ENCODE assay signal across 8 cellular contexts in the genomic region with DNA sequence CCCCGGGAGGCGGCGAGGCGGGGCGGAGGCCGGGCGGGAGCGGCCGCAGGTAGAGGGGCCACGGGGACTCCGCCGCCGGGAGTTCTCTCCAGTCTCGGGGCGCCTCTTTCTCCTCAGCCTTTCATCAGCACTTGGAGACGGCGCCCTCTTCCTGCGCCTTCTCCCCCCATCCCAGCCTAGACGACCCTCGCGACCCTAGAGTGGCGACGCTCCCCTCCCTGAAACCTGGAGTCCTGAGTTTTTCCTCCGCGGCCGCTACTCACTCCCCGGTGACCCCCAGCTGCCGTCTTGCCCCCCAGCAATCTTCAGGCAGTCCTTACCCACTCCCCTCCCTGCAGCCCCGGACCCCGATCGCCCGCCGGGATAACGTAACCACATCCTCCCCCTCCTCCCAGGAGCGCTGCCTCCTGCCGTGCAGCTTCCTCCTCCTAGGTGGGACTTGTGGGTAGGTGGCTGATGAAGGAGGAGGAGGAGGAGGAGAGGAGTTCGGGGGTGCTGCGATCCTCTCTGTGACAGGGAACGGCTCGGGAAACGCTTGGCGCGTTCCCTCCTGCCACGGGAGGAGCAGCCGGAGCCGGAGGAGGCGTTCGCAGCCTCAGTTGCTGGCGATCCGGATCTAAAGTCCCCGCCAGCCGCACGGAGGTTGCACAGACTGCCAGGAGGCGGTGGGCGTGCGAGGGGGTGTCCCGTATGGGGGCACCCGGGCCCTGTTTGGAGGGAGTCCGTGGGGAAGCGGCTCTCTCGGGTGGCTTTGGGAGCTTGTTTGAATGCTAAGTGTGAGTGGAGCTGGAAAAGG. TPM values are rescaled to one million over a fixed set of nuclear protein-coding genes. Genes with fewer than 3 reads are reported as not detected.
A peak's percentile ranks its signal among the peaks of the same experiment; 100 is the strongest.
DNase-seq lines count a peak whose midpoint lies in the region; ATAC-seq and TF ChIP-seq lines count a peak whose summit lies in the region.

No MANE protein-coding gene starts in this region.

- peaks cover 3 to 25% (median 5%) of the 10 kb centered on the region in 4 donors for H3K4me1 ChIP-seq in liver (ENCODE audit: control insufficient read depth in 4 of 4, insufficient read depth in 4 of 4, low read length in 3 of 4)

- peak overlapping the region; percentile 85 for H3K27ac Mint-ChIP-seq in Calu3 (ENCODE audit: unreplicated experiment)
- H3K27ac Mint-ChIP-seq in stimulated activated naive B cell treated with anti-CD40 and anti-IgM and Interleukin-4, amounts not matched to agents 10 μg/mL and 1 μg/mL and 100 μg/mL, for 72 hours, result peak overlapping the region; percentile 53

- no peak for TF ChIP-seq RAD21 in liver (IDR thresholded peaks at IDR 0.05)

- H3K9me3 Mint-ChIP-seq in Calu3 (ENCODE audit: low read depth, unreplicated experiment), result peaks cover 6% of the 10 kb centered on the region
- H3K9me3 Mint-ChIP-seq in stimulated activated naive B cell treated with anti-CD40 and anti-IgM and Interleukin-4, amounts not matched to agents 10 μg/mL and 1 μg/mL and 100 μg/mL, for 72 hours, result peaks cover 9 to 13% of the 10 kb centered on the region in 2 donors

- no TSS peak for BruUV-seq in Calu3 (replicated peaks; lab: Mats Ljungman, UMichigan)

- H3K9me3 ChIP-seq in liver (ENCODE audit: control insufficient read depth in 4 of 4, low read length in 3 of 4), result peaks cover 2 to 12% (median 7%) of the 10 kb centered on the region in 4 donors

- peak overlapping the region; percentile 98 for H3K4me3 Mint-ChIP-seq in Calu3 (ENCODE audit: low read depth, unreplicated experiment)
- H3K4me3 Mint-ChIP-seq in stimulated activated naive B cell treated with anti-CD40 and anti-IgM and Interleukin-4, amounts not matched to agents 10 μg/mL and 1 μg/mL and 100 μg/mL, for 72 hours, result peak overlapping the region; percentile 85 to 91

- peak overlapping the region; percentile 29 to 88 for H3K9ac ChIP-seq in liver (ENCODE audit: low read depth in 1 of 2, low read length in 2 of 2)

- WGBS in liver, result 1% methylated on average over 61 of the region's 61 CpGs

- H3K27me3 ChIP-seq in liver (ENCODE audit: control insufficient read depth in 4 of 4, insufficient read depth in 4 of 4, low read length in 3 of 4), result no peaks in the 10 kb centered on the region

- peak overlapping the region; percentile 73 to 93 (median 87) for H3K4me3 ChIP-seq in liver (ENCODE audit: low read depth in 1 of 3, low read length in 3 of 3)

- TF ChIP-seq CTCF in Calu3 (IDR thresholded peaks at IDR 0.05; ENCODE audit: unreplicated experiment) (no peak), liver (IDR thresholded peaks at IDR 0.05; ENCODE audit: low read depth, low read length, missing input control) (no peak)

- DNase-seq in Calu3 (peak; percentile 45), T-helper 2 cell (peak in 3 of 5 experiments; percentile 7 to 34 (median 17))
- DNase-seq in stimulated activated naive B cell treated with anti-CD40 and anti-IgM and Interleukin-4, amounts not matched to agents 10 μg/mL and 1 μg/mL and 100 μg/mL, for 72 hours, result peak; percentile 4

- H3K36me3 Mint-ChIP-seq in Calu3 (ENCODE audit: insufficient read depth, unreplicated experiment), result peaks cover 41% of the 10 kb centered on the region
- peaks cover 3 to 4% of the 10 kb centered on the region in 2 donors for H3K36me3 Mint-ChIP-seq in stimulated activated naive B cell treated with anti-CD40 and anti-IgM and Interleukin-4, amounts not matched to agents 10 μg/mL and 1 μg/mL and 100 μg/mL, for 72 hours

- ATAC-seq in HG02642 (IDR thresholded peaks at IDR 0.05; ENCODE audit: poor library complexity, unreplicated experiment) (peak; percentile 28), HG03378 (IDR thresholded peaks at IDR 0.05; ENCODE audit: unreplicated experiment) (no peak), GM19035 (IDR thresholded peaks at IDR 0.05; ENCODE audit: unreplicated experiment) (no peak)
- peak; percentile 34 to 38 for ATAC-seq in stimulated activated naive B cell treated with anti-CD40 and anti-IgM and Interleukin-4, amounts not matched to agents 10 μg/mL and 1 μg/mL and 100 μg/mL, for 72 hours (replicated peaks)

- peaks cover 23% of the 10 kb centered on the region for H3K4me1 Mint-ChIP-seq in Calu3 (ENCODE audit: low read depth, unreplicated experiment)
- H3K4me1 Mint-ChIP-seq in stimulated activated naive B cell treated with anti-CD40 and anti-IgM and Interleukin-4, amounts not matched to agents 10 μg/mL and 1 μg/mL and 100 μg/mL, for 72 hours, result peaks cover 10 to 17% of the 10 kb centered on the region in 2 donors

- CTCF ChIA-PET in Calu3 (lab: Charles Lee), result no interaction called here

- H3K27me3 Mint-ChIP-seq in Calu3 (ENCODE audit: unreplicated experiment), result no peaks in the 10 kb centered on the region
- peaks cover 27 to 29% of the 10 kb centered on the region in 2 donors for H3K27me3 Mint-ChIP-seq in stimulated activated naive B cell treated with anti-CD40 and anti-IgM and Interleukin-4, amounts not matched to agents 10 μg/mL and 1 μg/mL and 100 μg/mL, for 72 hours

- intact Hi-C loops in Calu3 (cut with micrococcal nuclease; ENCODE audit: unreplicated experiment), result loop anchor here (2.0 to 10.0 kb wide), 5 partner anchors 57 to 876 kb away; no protein-coding TSS in a partner anchor

- H3K36me3 ChIP-seq in liver (ENCODE audit: control insufficient read depth in 4 of 4, insufficient read depth in 3 of 4, low read depth in 1 of 4, low read length in 3 of 4), result peaks cover 0 to 2% (median 0%) of the 10 kb centered on the region in 4 donors

- H3K27ac ChIP-seq in cingulate gyrus (ENCODE audit: low read depth, low read length) (peak overlapping the region; percentile 73), liver (ENCODE audit: low read depth in 1 of 2, low read length in 2 of 2) (peak overlapping the region; percentile 89 to 91)

TF ChIP-seq in liver, 16 proteins besides CTCF, POLR2A, EP300 and RAD21:
- no peak for TF ChIP-seq FOXA2 (IDR thresholded peaks at IDR 0.05)
- no peak for TF ChIP-seq EGR1 (IDR thresholded peaks at IDR 0.05; ENCODE audit: low read depth in 2 of 2)
- TF ChIP-seq, protein P1, sequence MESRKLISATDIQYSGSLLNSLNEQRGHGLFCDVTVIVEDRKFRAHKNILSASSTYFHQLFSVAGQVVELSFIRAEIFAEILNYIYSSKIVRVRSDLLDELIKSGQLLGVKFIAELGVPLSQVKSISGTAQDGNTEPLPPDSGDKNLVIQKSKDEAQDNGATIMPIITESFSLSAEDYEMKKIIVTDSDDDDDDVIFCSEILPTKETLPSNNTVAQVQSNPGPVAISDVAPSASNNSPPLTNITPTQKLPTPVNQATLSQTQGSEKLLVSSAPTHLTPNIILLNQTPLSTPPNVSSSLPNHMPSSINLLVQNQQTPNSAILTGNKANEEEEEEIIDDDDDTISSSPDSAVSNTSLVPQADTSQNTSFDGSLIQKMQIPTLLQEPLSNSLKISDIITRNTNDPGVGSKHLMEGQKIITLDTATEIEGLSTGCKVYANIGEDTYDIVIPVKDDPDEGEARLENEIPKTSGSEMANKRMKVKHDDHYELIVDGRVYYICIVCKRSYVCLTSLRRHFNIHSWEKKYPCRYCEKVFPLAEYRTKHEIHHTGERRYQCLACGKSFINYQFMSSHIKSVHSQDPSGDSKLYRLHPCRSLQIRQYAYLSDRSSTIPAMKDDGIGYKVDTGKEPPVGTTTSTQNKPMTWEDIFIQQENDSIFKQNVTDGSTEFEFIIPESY (IDR thresholded peaks at IDR 0.05), result no peak
- TF ChIP-seq, protein P2, sequence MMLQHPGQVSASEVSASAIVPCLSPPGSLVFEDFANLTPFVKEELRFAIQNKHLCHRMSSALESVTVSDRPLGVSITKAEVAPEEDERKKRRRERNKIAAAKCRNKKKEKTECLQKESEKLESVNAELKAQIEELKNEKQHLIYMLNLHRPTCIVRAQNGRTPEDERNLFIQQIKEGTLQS (IDR thresholded peaks at IDR 0.05), result no peak
- no peak for TF ChIP-seq GABPA (IDR thresholded peaks at IDR 0.05 in 1 of 2, conservative IDR thresholded peaks at IDR 0.05 in 1 of 2)
- TF ChIP-seq SP1 (IDR thresholded peaks at IDR 0.05), result no peak
- no peak for TF ChIP-seq YY1 (IDR thresholded peaks at IDR 0.05)
- TF ChIP-seq HNF4A (conservative IDR thresholded peaks at IDR 0.05), result no peak
- TF ChIP-seq, protein P3, sequence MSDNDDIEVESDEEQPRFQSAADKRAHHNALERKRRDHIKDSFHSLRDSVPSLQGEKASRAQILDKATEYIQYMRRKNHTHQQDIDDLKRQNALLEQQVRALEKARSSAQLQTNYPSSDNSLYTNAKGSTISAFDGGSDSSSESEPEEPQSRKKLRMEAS (IDR thresholded peaks at IDR 0.05), result no peak
- TF ChIP-seq NR2F2 (IDR thresholded peaks at IDR 0.05), result no peak
- no peak for TF ChIP-seq RXRA (IDR thresholded peaks at IDR 0.05)
- TF ChIP-seq HNF4G (IDR thresholded peaks at IDR 0.05), result no peak
- no peak for TF ChIP-seq FOXA1 (IDR thresholded peaks at IDR 0.05)
- TF ChIP-seq, protein P4, sequence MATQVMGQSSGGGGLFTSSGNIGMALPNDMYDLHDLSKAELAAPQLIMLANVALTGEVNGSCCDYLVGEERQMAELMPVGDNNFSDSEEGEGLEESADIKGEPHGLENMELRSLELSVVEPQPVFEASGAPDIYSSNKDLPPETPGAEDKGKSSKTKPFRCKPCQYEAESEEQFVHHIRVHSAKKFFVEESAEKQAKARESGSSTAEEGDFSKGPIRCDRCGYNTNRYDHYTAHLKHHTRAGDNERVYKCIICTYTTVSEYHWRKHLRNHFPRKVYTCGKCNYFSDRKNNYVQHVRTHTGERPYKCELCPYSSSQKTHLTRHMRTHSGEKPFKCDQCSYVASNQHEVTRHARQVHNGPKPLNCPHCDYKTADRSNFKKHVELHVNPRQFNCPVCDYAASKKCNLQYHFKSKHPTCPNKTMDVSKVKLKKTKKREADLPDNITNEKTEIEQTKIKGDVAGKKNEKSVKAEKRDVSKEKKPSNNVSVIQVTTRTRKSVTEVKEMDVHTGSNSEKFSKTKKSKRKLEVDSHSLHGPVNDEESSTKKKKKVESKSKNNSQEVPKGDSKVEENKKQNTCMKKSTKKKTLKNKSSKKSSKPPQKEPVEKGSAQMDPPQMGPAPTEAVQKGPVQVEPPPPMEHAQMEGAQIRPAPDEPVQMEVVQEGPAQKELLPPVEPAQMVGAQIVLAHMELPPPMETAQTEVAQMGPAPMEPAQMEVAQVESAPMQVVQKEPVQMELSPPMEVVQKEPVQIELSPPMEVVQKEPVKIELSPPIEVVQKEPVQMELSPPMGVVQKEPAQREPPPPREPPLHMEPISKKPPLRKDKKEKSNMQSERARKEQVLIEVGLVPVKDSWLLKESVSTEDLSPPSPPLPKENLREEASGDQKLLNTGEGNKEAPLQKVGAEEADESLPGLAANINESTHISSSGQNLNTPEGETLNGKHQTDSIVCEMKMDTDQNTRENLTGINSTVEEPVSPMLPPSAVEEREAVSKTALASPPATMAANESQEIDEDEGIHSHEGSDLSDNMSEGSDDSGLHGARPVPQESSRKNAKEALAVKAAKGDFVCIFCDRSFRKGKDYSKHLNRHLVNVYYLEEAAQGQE (IDR thresholded peaks at IDR 0.05), result no peak
- no peak for TF ChIP-seq TAF1 (conservative IDR thresholded peaks at IDR 0.05)
- TF ChIP-seq JUND (IDR thresholded peaks at IDR 0.05), result no peak

RNA-seq across cellular contexts. Expression of a gene that starts 0.9 kb away (rescaled TPM):
- 49.2 and 57.9 TPM in 2 replicates for total RNA-seq in Calu3 (2022)
- total RNA-seq in liver, result 10 to 100 TPM in 1 of 2 donors, 1 to 10 TPM in 1; 9.7 to 23.8 TPM
- polyA plus RNA-seq in liver, result 10 to 100 TPM in 1 of 2 donors, 1 to 10 TPM in 1; 4.6 to 25.5 TPM

Comparison
In these comparisons a context has a peak if more than half of its experiments do, and no peak if none do; other contexts are left out.
1. ATAC-seq: peak in HG02642 (single experiment) and stimulated activated naive B cell treated with anti-CD40 and anti-IgM and Interleukin-4, amounts not matched to agents 10 μg/mL and 1 μg/mL and 100 μg/mL, for 72 hours (2 of 2); none in HG03378 (single experiment) and GM19035 (single experiment).
2. Peak in every context shown above with its lines, with median percentiles within 50 percentile points of each other: DNase-seq.